ENCODE assay signal across 25 cellular contexts in genomic region chr10:10164845-10165244, GRCh38.
"Had no signal": no experiment of that assay in that cellular context is flagged by ENCODE, and none has a peak within 500 bp of the region (broad histone marks: within the 10 kb centered on the region; RNA-seq: fewer than 3 reads in every experiment).

No MANE protein-coding gene starts in this region.

- H3K27me3 ChIP-seq: ascending aorta, body of pancreas had no signal

- H3K4me3 ChIP-seq: ascending aorta, body of pancreas had no signal

- H3K27me3 Mint-ChIP-seq: activated naive CD8-positive, alpha-beta T cell treated with anti-CD3 and anti-CD28 coated beads, Interleukin-2, amount 50 U/mL, for 24 hours; central memory CD8-positive, alpha-beta T cell; T-helper 17 cell had no signal

- H3K27ac ChIP-seq: ascending aorta, body of pancreas had no signal

- H3K9me3 Mint-ChIP-seq: activated CD4-positive, alpha-beta memory T cell treated with anti-CD3 and anti-CD28 coated beads for 36 hours; central memory CD8-positive, alpha-beta T cell had no signal

- ATAC-seq: activated naive CD4-positive, alpha-beta T cell treated with anti-CD3 and anti-CD28 coated beads, Interleukin-2, amount 50 U/mL, for 72 hours; activated naive CD8-positive, alpha-beta T cell treated with anti-CD3 and anti-CD28 coated beads, Interleukin-2, amount 50 U/mL, for 24 hours; activated T-cell treated with anti-CD3 and anti-CD28 coated beads, Interleukin-2, amount 50 U/mL, for 4 hours; body of pancreas; T-helper 17 cell had no signal

- DNase-seq: activated CD4-positive, alpha-beta memory T cell treated with anti-CD3 and anti-CD28 coated beads for 36 hours; activated CD4-positive, alpha-beta T cell treated with anti-CD3 and anti-CD28 coated beads, Interleukin-2, amount 10 ng/mL, durations not matched to agents 7 days and 5 days; activated CD4-positive, CD25-positive, alpha-beta regulatory T cell; activated CD8-positive, alpha-beta memory T cell treated with anti-CD3 and anti-CD28 coated beads for 24 hours; activated effector memory CD4-positive, alpha-beta T cell treated with anti-CD3 and anti-CD28 coated beads, Interleukin-2, amount 50 U/mL, for 16 hours; activated naive CD4-positive, alpha-beta T cell treated with Interleukin-2 at 50 U/mL for 16 hours; activated naive CD8-positive, alpha-beta T cell treated with anti-CD3 and anti-CD28 coated beads, Interleukin-2, amount 50 U/mL, for 24 hours; activated T-cell treated with anti-CD3 and anti-CD28 coated beads, Interleukin-2, amount 50 U/mL, for 4 hours; amniotic stem cell; body of pancreas; Karpas-422; MM.1S; NCI-H1105; NCI-H1436; NCI-H187; NCI-H2081; NCI-H510A treated with DMSO at 0.1 percent for 48 hours; NCI-H748 treated with DMSO at 0.1 percent for 48 hours; SIG-M5; T-helper 17 cell; T1000 had no signal

- H3K4me3 Mint-ChIP-seq: activated CD4-positive, alpha-beta memory T cell treated with anti-CD3 and anti-CD28 coated beads for 36 hours; activated CD4-positive, alpha-beta T cell treated with anti-CD3 and anti-CD28 coated beads, Interleukin-2, amount 10 ng/mL, durations not matched to agents 7 days and 5 days; activated naive CD8-positive, alpha-beta T cell treated with anti-CD3 and anti-CD28 coated beads, Interleukin-2, amount 50 U/mL, for 24 hours; activated T-cell treated with anti-CD3 and anti-CD28 coated beads, Interleukin-2, amount 50 U/mL, for 4 hours; central memory CD8-positive, alpha-beta T cell; T-helper 17 cell had no signal

- H3K4me1 Mint-ChIP-seq: activated CD4-positive, alpha-beta T cell treated with anti-CD3 and anti-CD28 coated beads, Interleukin-2, amount 10 ng/mL, durations not matched to agents 7 days and 5 days; activated naive CD8-positive, alpha-beta T cell treated with anti-CD3 and anti-CD28 coated beads, Interleukin-2, amount 50 U/mL, for 24 hours; central memory CD8-positive, alpha-beta T cell; T-helper 17 cell had no signal

- H3K27ac Mint-ChIP-seq: activated CD4-positive, alpha-beta memory T cell treated with anti-CD3 and anti-CD28 coated beads for 36 hours; activated CD4-positive, alpha-beta T cell treated with anti-CD3 and anti-CD28 coated beads, Interleukin-2, amount 10 ng/mL, durations not matched to agents 7 days and 5 days; activated naive CD4-positive, alpha-beta T cell treated with anti-CD3 and anti-CD28 coated beads, Interleukin-2, amount 50 U/mL, for 72 hours; activated naive CD8-positive, alpha-beta T cell treated with anti-CD3 and anti-CD28 coated beads, Interleukin-2, amount 50 U/mL, for 24 hours; T-helper 17 cell had no signal

- H3K36me3 Mint-ChIP-seq: activated CD4-positive, alpha-beta memory T cell treated with anti-CD3 and anti-CD28 coated beads for 36 hours had no signal

- H3K36me3 ChIP-seq: ascending aorta had no signal

- H3K9me3 ChIP-seq: ascending aorta, body of pancreas had no signal

- H3K4me1 ChIP-seq: ascending aorta, body of pancreas had no signal

- FAIRE-seq: TTC549 had no signal
